Comparison of ENCODE assay signal across 11 cellular contexts in genomic region chrX:87409113-87409841, GRCh38.
DNase-seq lines count a peak whose midpoint lies in the region; ATAC-seq and TF ChIP-seq lines count a peak whose summit lies in the region.
"Had no signal": no experiment of that assay in that cellular context is flagged by ENCODE, and none has a peak within 500 bp of the region (broad histone marks: within the 10 kb centered on the region; RNA-seq: fewer than 3 reads in every experiment).

No MANE protein-coding gene starts in this region.

- 29% methylated on average over 5 of the region's 7 CpGs for WGBS in right lobe of liver (ENCODE audit: insufficient coverage, low coverage, low lambda C conversion rate, missing lambda C conversion rate)

- no peak overlapping the region for H3K27ac Mint-ChIP-seq in stimulated activated effector memory CD8-positive, alpha-beta T cell treated with anti-CD3 and anti-CD28 coated beads, Interleukin-12 subunit alpha, Interleukin-12 subunit beta, amount 100 ng/mL, for 72 hours
- H3K27ac Mint-ChIP-seq: activated CD4-positive, alpha-beta memory T cell treated with anti-CD3 and anti-CD28 coated beads, Interleukin-2, amount 10 ng/mL, durations not matched to agents 7 days and 5 days; dendritic cell treated with granulocyte-macrophage colony-stimulating factor and Interleukin-4, amounts not matched to agents 40 ng/mL and 50 ng/mL, for 4 days; naive thymus-derived CD8-positive, alpha-beta T cell had no signal

- H3K9me3 ChIP-seq in right lobe of liver (no peaks in the 10 kb centered on the region), uterus (no peaks in the 10 kb centered on the region)

- H3K36me3 ChIP-seq in right lobe of liver (no peaks in the 10 kb centered on the region), uterus (no peaks in the 10 kb centered on the region)

- H3K4me1 Mint-ChIP-seq in stimulated activated effector memory CD8-positive, alpha-beta T cell treated with anti-CD3 and anti-CD28 coated beads, Interleukin-12 subunit alpha, Interleukin-12 subunit beta, amount 100 ng/mL, for 72 hours, result no peaks in the 10 kb centered on the region
- H3K4me1 Mint-ChIP-seq: activated CD4-positive, alpha-beta memory T cell treated with anti-CD3 and anti-CD28 coated beads, Interleukin-2, amount 10 ng/mL, durations not matched to agents 7 days and 5 days; naive thymus-derived CD8-positive, alpha-beta T cell had no signal

- H3K4me3 Mint-ChIP-seq in stimulated activated effector memory CD8-positive, alpha-beta T cell treated with anti-CD3 and anti-CD28 coated beads, Interleukin-12 subunit alpha, Interleukin-12 subunit beta, amount 100 ng/mL, for 72 hours, result no peak overlapping the region
- H3K4me3 Mint-ChIP-seq: activated CD4-positive, alpha-beta memory T cell treated with anti-CD3 and anti-CD28 coated beads, Interleukin-2, amount 10 ng/mL, durations not matched to agents 7 days and 5 days; dendritic cell treated with granulocyte-macrophage colony-stimulating factor and Interleukin-4, amounts not matched to agents 40 ng/mL and 50 ng/mL, for 4 days; naive thymus-derived CD8-positive, alpha-beta T cell had no signal

- TF ChIP-seq POLR2A in right lobe of liver (IDR thresholded peaks at IDR 0.05) (no peak), uterus (IDR thresholded peaks at IDR 0.05) (no peak)

- no peaks in the 10 kb centered on the region for H3K27me3 ChIP-seq in right lobe of liver
- H3K27me3 ChIP-seq in uterus, result no peaks in the 10 kb centered on the region

- H3K27ac ChIP-seq in right lobe of liver, result no peak overlapping the region
- peak overlapping the region; percentile 53 to 62 for H3K27ac ChIP-seq in uterus

- DNase-seq in SIG-M5 treated with dmso at 0.1 percent for 504 hours (lab: John Stamatoyannopoulos, UW; ENCODE audit: unreplicated experiment) (peak; percentile 6), SIG-M5 (lab: John Stamatoyannopoulos, UW) (no peak), choroid plexus epithelial cell (ENCODE audit: low read depth) (peak; percentile 93), right lobe of liver (peak in 2 of 3 donors; percentile 43 to 71), uterus (peak; percentile 73 to 75), NCI-H774 (lab: John Stamatoyannopoulos, UW) (no peak)
- DNase-seq in stimulated activated effector memory CD8-positive, alpha-beta T cell treated with anti-CD3 and anti-CD28 coated beads, Interleukin-12 subunit alpha, Interleukin-12 subunit beta, amount 100 ng/mL, for 72 hours (ENCODE audit: low spot score in 2 of 2), result no peak
- DNase-seq: activated CD4-positive, alpha-beta memory T cell treated with anti-CD3 and anti-CD28 coated beads, Interleukin-2, amount 10 ng/mL, durations not matched to agents 7 days and 5 days; naive thymus-derived CD8-positive, alpha-beta T cell had no signal

- intact Hi-C loops in right lobe of liver (cut with DNase I) (no loop called here), uterus (cut with DNase I; ENCODE audit: low total_unique reads) (no loop called here)

- no peak overlapping the region for H3K4me3 ChIP-seq in choroid plexus epithelial cell (ENCODE audit: low read depth, low read length)
- no peak overlapping the region for H3K4me3 ChIP-seq in right lobe of liver
- no peak overlapping the region for H3K4me3 ChIP-seq in uterus

- H3K36me3 Mint-ChIP-seq in stimulated activated effector memory CD8-positive, alpha-beta T cell treated with anti-CD3 and anti-CD28 coated beads, Interleukin-12 subunit alpha, Interleukin-12 subunit beta, amount 100 ng/mL, for 72 hours, result no peaks in the 10 kb centered on the region
- H3K36me3 Mint-ChIP-seq: naive thymus-derived CD8-positive, alpha-beta T cell had no signal

- TF ChIP-seq CTCF in choroid plexus epithelial cell (conservative IDR thresholded peaks at IDR 0.05; ENCODE audit: low read depth, low read length) (no peak), right lobe of liver (IDR thresholded peaks at IDR 0.05) (no peak), uterus (IDR thresholded peaks at IDR 0.05) (no peak)

- ATAC-seq in right lobe of liver (peak; percentile 60 to 98 (median 82)), GM19035 (IDR thresholded peaks at IDR 0.05; ENCODE audit: unreplicated experiment) (no peak)
- no peak for ATAC-seq in stimulated activated effector memory CD8-positive, alpha-beta T cell treated with anti-CD3 and anti-CD28 coated beads, Interleukin-12 subunit alpha, Interleukin-12 subunit beta, amount 100 ng/mL, for 72 hours
- ATAC-seq: naive thymus-derived CD8-positive, alpha-beta T cell had no signal

- H3K4me1 ChIP-seq in right lobe of liver (no peaks in the 10 kb centered on the region), uterus (no peaks in the 10 kb centered on the region)

- H3K9me3 Mint-ChIP-seq in stimulated activated effector memory CD8-positive, alpha-beta T cell treated with anti-CD3 and anti-CD28 coated beads, Interleukin-12 subunit alpha, Interleukin-12 subunit beta, amount 100 ng/mL, for 72 hours, result peaks cover 8% of the 10 kb centered on the region

Comparison
In these comparisons a context has a peak if more than half of its experiments do, and no peak if none do; other contexts are left out.
1. DNase-seq: peak in SIG-M5 treated with dmso at 0.1 percent for 504 hours (single experiment), choroid plexus epithelial cell (single experiment), right lobe of liver (2 of 3) and uterus (2 of 2); none in SIG-M5 (single experiment), NCI-H774 (single experiment) and stimulated activated effector memory CD8-positive, alpha-beta T cell treated with anti-CD3 and anti-CD28 coated beads, Interleukin-12 subunit alpha, Interleukin-12 subunit beta, amount 100 ng/mL, for 72 hours (0 of 2).
2. ATAC-seq: peak in right lobe of liver (4 of 4); none in GM19035 (single experiment) and stimulated activated effector memory CD8-positive, alpha-beta T cell treated with anti-CD3 and anti-CD28 coated beads, Interleukin-12 subunit alpha, Interleukin-12 subunit beta, amount 100 ng/mL, for 72 hours (single experiment).
3. H3K27ac ChIP-seq: peak in uterus (2 of 2); none in right lobe of liver (0 of 3).